In the genomic region with DNA sequence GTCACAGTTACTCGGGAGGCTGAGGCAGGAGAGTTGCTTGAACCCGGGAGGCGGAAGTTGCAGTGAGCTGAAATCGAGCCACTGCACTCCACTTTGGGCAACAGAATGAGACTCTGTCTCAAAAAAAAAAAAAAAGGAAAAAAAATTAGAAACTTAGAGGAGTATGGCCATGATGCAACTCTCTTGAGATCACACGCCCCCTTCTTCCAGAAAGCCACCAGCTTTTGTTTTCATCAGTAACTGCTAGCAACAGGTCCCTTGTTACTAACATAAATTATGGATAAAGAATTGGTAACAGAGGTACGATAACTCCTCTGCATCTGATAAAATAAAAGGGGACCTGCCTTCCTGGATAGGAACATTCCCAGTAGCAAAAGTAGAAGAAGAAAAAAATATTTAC, we compare ENCODE assay signal across 19 cellular contexts.
"Had no signal": no experiment of that assay in that cellular context is flagged by ENCODE, and none has a peak within 500 bp of the region (broad histone marks: within the 10 kb centered on the region; RNA-seq: fewer than 3 reads in every experiment).

No MANE protein-coding gene starts in this region.

- H3K36me3 Mint-ChIP-seq: natural killer cell treated with Interleukin-12 subunit alpha and Interleukin-12 subunit beta and Interleukin-15 and Interleukin-18, amount 100 ng/mL, for 72 hours; stimulated activated memory B cell treated with anti-CD40 and anti-IgM and Interleukin-4, amounts not matched to agents 10 μg/mL and 1 μg/mL and 100 μg/mL, for 72 hours had no signal

- H3K27ac Mint-ChIP-seq: dendritic cell treated with granulocyte-macrophage colony-stimulating factor and Interleukin-4, amounts not matched to agents 40 ng/mL and 50 ng/mL, for 4 days; natural killer cell treated with Interleukin-12 subunit alpha and Interleukin-12 subunit beta and Interleukin-15 and Interleukin-18, amount 100 ng/mL, for 72 hours; progenitor cell of endocrine pancreas; stimulated activated memory B cell treated with anti-CD40 and anti-IgM and Interleukin-4, amounts not matched to agents 10 μg/mL and 1 μg/mL and 100 μg/mL, for 72 hours; stimulated activated naive CD8-positive, alpha-beta T cell treated with anti-CD3 and anti-CD28 coated beads, Interleukin-15, amount 100 ng/mL, for 72 hours had no signal

- H3K4me3 ChIP-seq: esophagus squamous epithelium, gastroesophageal sphincter, pancreas, testis, tibial nerve, upper lobe of right lung, vagina had no signal

- H3K27me3 Mint-ChIP-seq: progenitor cell of endocrine pancreas; stimulated activated memory B cell treated with anti-CD40 and anti-IgM and Interleukin-4, amounts not matched to agents 10 μg/mL and 1 μg/mL and 100 μg/mL, for 72 hours; stimulated activated naive CD8-positive, alpha-beta T cell treated with anti-CD3 and anti-CD28 coated beads, Interleukin-15, amount 100 ng/mL, for 72 hours had no signal

- H3K27ac ChIP-seq: esophagus squamous epithelium, gastroesophageal sphincter, pancreas, testis, tibial nerve, upper lobe of right lung, vagina had no signal

- H3K27me3 ChIP-seq: esophagus squamous epithelium, gastroesophageal sphincter, pancreas, testis, tibial nerve, upper lobe of right lung, vagina had no signal

- H3K4me3 Mint-ChIP-seq: dendritic cell treated with granulocyte-macrophage colony-stimulating factor and Interleukin-4, amounts not matched to agents 40 ng/mL and 50 ng/mL, for 4 days; natural killer cell treated with Interleukin-12 subunit alpha and Interleukin-12 subunit beta and Interleukin-15 and Interleukin-18, amount 100 ng/mL, for 72 hours; stimulated activated memory B cell treated with anti-CD40 and anti-IgM and Interleukin-4, amounts not matched to agents 10 μg/mL and 1 μg/mL and 100 μg/mL, for 72 hours; stimulated activated naive CD8-positive, alpha-beta T cell treated with anti-CD3 and anti-CD28 coated beads, Interleukin-15, amount 100 ng/mL, for 72 hours had no signal

- H3K9me3 Mint-ChIP-seq: dendritic cell treated with granulocyte-macrophage colony-stimulating factor and Interleukin-4, amounts not matched to agents 40 ng/mL and 50 ng/mL, for 4 days; natural killer cell treated with Interleukin-12 subunit alpha and Interleukin-12 subunit beta and Interleukin-15 and Interleukin-18, amount 100 ng/mL, for 72 hours; stimulated activated memory B cell treated with anti-CD40 and anti-IgM and Interleukin-4, amounts not matched to agents 10 μg/mL and 1 μg/mL and 100 μg/mL, for 72 hours; stimulated activated naive CD8-positive, alpha-beta T cell treated with anti-CD3 and anti-CD28 coated beads, Interleukin-15, amount 100 ng/mL, for 72 hours had no signal

- DNase-seq: esophagus squamous epithelium; foreskin fibroblast; glutamatergic neuron; islet precursor cell; mammary epithelial cell; occipital lobe; pancreas; right cardiac atrium; stimulated activated CD4-positive, alpha-beta T cell treated with anti-CD3 and anti-CD28 coated beads, Interleukin-4, amount 100 ng/mL, for 24 hours; stimulated activated naive CD8-positive, alpha-beta T cell treated with anti-CD3 and anti-CD28 coated beads, Interleukin-15, amount 100 ng/mL, for 72 hours; testis; upper lobe of right lung had no signal

- H3K36me3 ChIP-seq: esophagus squamous epithelium, gastroesophageal sphincter, pancreas, tibial nerve, upper lobe of right lung, vagina had no signal

- H3K4me1 ChIP-seq: esophagus squamous epithelium, pancreas, testis, tibial nerve, upper lobe of right lung, vagina had no signal
